In the genomic region with DNA sequence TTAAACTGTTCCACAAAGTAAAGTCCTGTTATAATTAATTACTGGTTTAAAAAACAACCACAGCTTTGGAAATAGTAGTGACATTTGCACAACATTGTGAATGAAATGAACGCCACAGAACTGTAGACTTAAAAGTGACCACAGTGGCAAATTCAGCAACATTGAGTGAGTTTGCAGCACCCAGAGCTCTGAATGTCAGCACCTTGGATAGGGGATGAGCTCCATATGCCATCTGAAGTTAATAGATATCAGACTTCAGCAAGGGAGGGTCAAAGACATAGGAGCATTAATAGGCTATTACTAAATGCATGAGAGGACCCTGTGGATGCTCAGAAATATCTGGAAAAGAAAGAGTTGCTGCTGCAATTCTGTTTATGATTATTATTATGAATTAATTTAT, we compare ENCODE assay signal across 22 cellular contexts. TPM values are rescaled to one million over a fixed set of nuclear protein-coding genes. Genes with fewer than 3 reads are reported as not detected.
DNase-seq lines count a peak whose midpoint lies in the region; ATAC-seq and TF ChIP-seq lines count a peak whose summit lies in the region.
"Had no signal": no experiment of that assay in that cellular context is flagged by ENCODE, and none has a peak within 500 bp of the region (broad histone marks: within the 10 kb centered on the region; RNA-seq: fewer than 3 reads in every experiment).

No MANE protein-coding gene starts in this region.

- in situ Hi-C loops in KBM-7 (cut with MboI; ENCODE audit: low pct_unique_long_range_greater_than_20kb, low sequenced_read_pairs) = no loop called here

- H3K9me3 Mint-ChIP-seq in neural progenitor cell = peaks cover 5% of the 10 kb centered on the region
- H3K9me3 Mint-ChIP-seq: HFFc6 had no signal

- no peak overlapping the region for H2AFZ ChIP-seq in neural progenitor cell (replicated peaks)

- H3F3A ChIP-seq in neural progenitor cell (ENCODE audit: low read depth) = no peaks in the 10 kb centered on the region

- ATAC-seq in HG03571 (IDR thresholded peaks at IDR 0.05; ENCODE audit: unreplicated experiment) = no peak
- ATAC-seq: PC-3 had no signal

- no peak overlapping the region for H3K4me3 Mint-ChIP-seq in neural progenitor cell
- H3K4me3 Mint-ChIP-seq: CD4-positive, alpha-beta memory T cell; HFFc6 had no signal

- TF ChIP-seq CTCF in choroid plexus epithelial cell (conservative IDR thresholded peaks at IDR 0.05; ENCODE audit: low read depth, low read length) (no peak), neural progenitor cell (IDR thresholded peaks at IDR 0.05) (no peak), ovary (IDR thresholded peaks at IDR 0.05) (no peak)

- no peaks in the 10 kb centered on the region for H3K4me1 Mint-ChIP-seq in neural progenitor cell
- H3K4me1 Mint-ChIP-seq: CD4-positive, alpha-beta memory T cell had no signal

- H3K9me3 ChIP-seq in neural progenitor cell (ENCODE audit: low read depth) (no peaks in the 10 kb centered on the region), ovary (no peaks in the 10 kb centered on the region)
- H3K9me3 ChIP-seq: BLaER1 had no signal

- peak; percentile 2 for DNase-seq in H7
- DNase-seq in RKO (ENCODE audit: low spot score) = peak; percentile 2
- DNase-seq in choroid plexus epithelial cell (ENCODE audit: low read depth) = peak; percentile 1
- DNase-seq in neural progenitor cell (ENCODE audit: low spot score) = peak; percentile 12
- no peak for DNase-seq in KBM-7
- DNase-seq in ovary = no peak
- DNase-seq in NCI-H1694 treated with DMSO at 0.1 percent for 48 hours (lab: John Stamatoyannopoulos, UW) = no peak
- DNase-seq: CD4-positive, alpha-beta memory T cell; DMS153; EL; HFFc6; NCI-H1417; NCI-H187 treated with DMSO at 0.1 percent for 48 hours; NCI-H2227 treated with DMSO at 0.1 percent for 48 hours; NCI-H510A treated with DMSO at 0.1 percent for 48 hours; NCI-H82; PC-3 had no signal

- H3K4me3 ChIP-seq in H7 (ENCODE audit: insufficient read depth, low read depth, low read length) = no peak overlapping the region
- no peak overlapping the region for H3K4me3 ChIP-seq in choroid plexus epithelial cell (ENCODE audit: low read depth, low read length)
- H3K4me3 ChIP-seq in neural progenitor cell = no peak overlapping the region
- no peak overlapping the region for H3K4me3 ChIP-seq in ovary
- H3K4me3 ChIP-seq: BLaER1 had no signal

- H3K27me3 ChIP-seq in H7 (ENCODE audit: control insufficient read depth, insufficient read depth, low read length) (no peaks in the 10 kb centered on the region), neural progenitor cell (no peaks in the 10 kb centered on the region), ovary (no peaks in the 10 kb centered on the region)
- H3K27me3 ChIP-seq: BLaER1 had no signal

- H3K36me3 ChIP-seq in H7 (replicated peaks; ENCODE audit: control insufficient read depth, insufficient read depth, low read length) = no peaks in the 10 kb centered on the region
- no peaks in the 10 kb centered on the region for H3K36me3 ChIP-seq in neural progenitor cell
- H3K36me3 ChIP-seq in ovary = no peaks in the 10 kb centered on the region
- H3K36me3 ChIP-seq: BLaER1 had no signal

- TF ChIP-seq EP300 in ovary (IDR thresholded peaks at IDR 0.05) = no peak

- H3K27ac Mint-ChIP-seq in neural progenitor cell = no peak overlapping the region
- H3K27ac Mint-ChIP-seq: CD4-positive, alpha-beta memory T cell; HFFc6 had no signal

- H3K79me2 ChIP-seq in neural progenitor cell (ENCODE audit: low read depth) = no peaks in the 10 kb centered on the region

- H3K9ac ChIP-seq in neural progenitor cell = no peak overlapping the region
- H3K9ac ChIP-seq: BLaER1 had no signal

- H3K36me3 Mint-ChIP-seq in neural progenitor cell = no peaks in the 10 kb centered on the region
- H3K36me3 Mint-ChIP-seq: CD4-positive, alpha-beta memory T cell had no signal

- WGBS in ovary, 3 donors = 59 to 86% (median 79%) methylated on average over 1 of the region's 1 CpG

- H4K20me1 ChIP-seq in neural progenitor cell (ENCODE audit: low read depth) = no peaks in the 10 kb centered on the region
- H4K20me1 ChIP-seq: BLaER1 had no signal

- H3K27me3 Mint-ChIP-seq in neural progenitor cell (ENCODE audit: insufficient read depth, low read depth) = peaks cover 3% of the 10 kb centered on the region
- H3K27me3 Mint-ChIP-seq: CD4-positive, alpha-beta memory T cell had no signal

- intact Hi-C loops in ovary (cut with DNase I) = no loop called here

- H3K27ac ChIP-seq in neural progenitor cell = no peak overlapping the region
- no peak overlapping the region for H3K27ac ChIP-seq in ovary
- H3K27ac ChIP-seq: BLaER1, RWPE1 had no signal

- H3K4me2 ChIP-seq in neural progenitor cell = no peak overlapping the region
- H3K4me2 ChIP-seq: BLaER1 had no signal

- H3K4me1 ChIP-seq in neural progenitor cell (no peaks in the 10 kb centered on the region), ovary (ENCODE audit: insufficient read depth) (no peaks in the 10 kb centered on the region)
- H3K4me1 ChIP-seq: BLaER1 had no signal

- no peak for TF ChIP-seq POLR2A in ovary (IDR thresholded peaks at IDR 0.05)

RNA-seq across cellular contexts. Expression of a gene that starts 55.3 kb away (rescaled TPM):
- total RNA-seq in H7 (2014; rRNA removed; shearing (Covaris generic)) = not detected in 2 replicates
- total RNA-seq in neural progenitor cell (ENCODE audit: low replicate concordance) (0.39 TPM in 1 of 2 replicates, not detected in the other), ovary (1 to 10 TPM in 2 of 7 donors, under 1 TPM in 4, not detected in 1; 0.11 to 3.9 (median 0.39) TPM)
- polyA plus RNA-seq in ovary = 1 to 10 TPM; 1.7 to 3.2 TPM
- total RNA-seq: A673; CD4-positive, alpha-beta memory T cell; H4; HFFc6; PC-3 had no signal

Comparison
In these comparisons a context has a peak if more than half of its experiments do, and no peak if none do; other contexts are left out.
1. DNase-seq: peak in H7 (single experiment), RKO (single experiment), choroid plexus epithelial cell (single experiment) and neural progenitor cell (single experiment); none in KBM-7 (single experiment), ovary (0 of 5) and NCI-H1694 treated with DMSO at 0.1 percent for 48 hours (single experiment).